Comparison of ENCODE assay signal across 8 cellular contexts in the genomic region with DNA sequence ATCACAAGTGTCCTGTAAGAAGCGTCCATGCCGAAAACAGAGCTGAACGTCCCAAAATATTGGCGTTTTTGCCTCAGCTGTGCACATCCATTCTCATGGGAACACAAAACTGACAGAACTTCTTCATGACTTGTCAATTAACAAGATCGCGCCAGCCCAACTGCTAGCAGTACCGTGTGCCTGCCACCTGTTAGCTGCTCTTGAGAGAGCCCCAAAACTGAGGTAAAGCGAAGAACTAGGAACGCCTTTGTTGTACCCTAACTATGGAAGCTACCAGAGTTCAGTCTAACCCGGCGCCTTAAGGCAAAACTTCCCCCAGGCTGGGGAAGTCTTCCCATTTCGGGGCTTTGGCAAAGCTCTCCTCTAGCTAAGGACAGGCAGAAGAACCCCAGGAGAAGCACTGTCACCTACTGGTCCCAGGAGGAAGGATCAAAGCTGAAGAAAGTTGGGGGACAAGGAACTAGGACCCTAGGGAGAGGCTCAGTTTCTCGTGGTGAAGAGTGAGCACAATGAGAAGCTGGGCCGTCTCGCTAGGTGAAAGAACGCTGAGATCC. TPM values are rescaled to one million over a fixed set of nuclear protein-coding genes. Genes with fewer than 3 reads are reported as not detected.
A peak's percentile ranks its signal among the peaks of the same experiment; 100 is the strongest.
DNase-seq lines count a peak whose midpoint lies in the region; ATAC-seq and TF ChIP-seq lines count a peak whose summit lies in the region.

No MANE protein-coding gene starts in this region.

- TF ChIP-seq CTCF in AG10803 (conservative IDR thresholded peaks at IDR 0.05; ENCODE audit: low read length): peak; percentile 12; the same call in 1 of the 2 replicates
- TF ChIP-seq CTCF in GM12875 (IDR thresholded peaks at IDR 0.05; ENCODE audit: borderline replicate concordance, insufficient read depth, low read depth, low read length): no peak

- H3K27me3 ChIP-seq in right cardiac atrium (ENCODE audit: control insufficient read depth, insufficient read depth): no peaks in the 10 kb centered on the region

- peak overlapping the region; percentile 99 for H3K4me3 ChIP-seq in AG10803 (ENCODE audit: low read length)
- peak overlapping the region; percentile 87 for H3K4me3 ChIP-seq in GM12875 (ENCODE audit: low read depth, low read length)
- H3K4me3 ChIP-seq in right cardiac atrium (ENCODE audit: low read length): peak overlapping the region; percentile 86
- H3K4me3 ChIP-seq in skeletal muscle cell (ENCODE audit: low read depth, low read length): peak overlapping the region; percentile 87

- intact Hi-C loops in right cardiac atrium (cut with DNase I): no loop called here

- 4% methylated on average over 16 of the region's 16 CpGs for WGBS in right cardiac atrium

- H3K27ac ChIP-seq in right cardiac atrium (ENCODE audit: low read length): peak overlapping the region; percentile 93

- ATAC-seq in right cardiac atrium: peak; percentile 2 to 3
- ATAC-seq in HG02884 (IDR thresholded peaks at IDR 0.05; ENCODE audit: unreplicated experiment): no peak

- DNase-seq in AG10803 (ENCODE audit: low read depth): peak; percentile 13
- DNase-seq in Kasumi-1 (lab: John Stamatoyannopoulos, UW): peak; percentile 67 to 78
- peak; percentile 66 for DNase-seq in activated effector memory CD4-positive, alpha-beta T cell treated with anti-CD3 and anti-CD28 coated beads, Interleukin-2, amount 50 U/mL, for 16 hours
- no peak for DNase-seq in right cardiac atrium
- no peak for DNase-seq in skeletal muscle cell (ENCODE audit: low read depth)
- DNase-seq in NCI-H2029 treated with DMSO at 0.1 percent for 48 hours (lab: John Stamatoyannopoulos, UW): no peak

- H3K9me3 ChIP-seq in right cardiac atrium (ENCODE audit: control insufficient read depth, low read length): no peaks in the 10 kb centered on the region

- peaks cover 6% of the 10 kb centered on the region for H3K4me1 ChIP-seq in right cardiac atrium (ENCODE audit: control insufficient read depth, insufficient read depth, low read length)

RNA-seq across cellular contexts. Expression of a gene that starts 0.7 kb away (rescaled TPM):
- total RNA-seq in right cardiac atrium: 10 to 100 TPM; 17.4 to 22.7 (median 19.5) TPM
- polyA plus RNA-seq in right cardiac atrium: 5.8 TPM

Comparison
In these comparisons a context has a peak if more than half of its experiments do, and no peak if none do; other contexts are left out.
1. DNase-seq: peak in AG10803 (single experiment), Kasumi-1 (2 of 2) and activated effector memory CD4-positive, alpha-beta T cell treated with anti-CD3 and anti-CD28 coated beads, Interleukin-2, amount 50 U/mL, for 16 hours (single experiment); none in right cardiac atrium (0 of 3), skeletal muscle cell (single experiment) and NCI-H2029 treated with DMSO at 0.1 percent for 48 hours (single experiment).
2. Peak in every context shown above with its lines, with median percentiles within 50 percentile points of each other: H3K4me3 ChIP-seq.